In the genomic region with DNA sequence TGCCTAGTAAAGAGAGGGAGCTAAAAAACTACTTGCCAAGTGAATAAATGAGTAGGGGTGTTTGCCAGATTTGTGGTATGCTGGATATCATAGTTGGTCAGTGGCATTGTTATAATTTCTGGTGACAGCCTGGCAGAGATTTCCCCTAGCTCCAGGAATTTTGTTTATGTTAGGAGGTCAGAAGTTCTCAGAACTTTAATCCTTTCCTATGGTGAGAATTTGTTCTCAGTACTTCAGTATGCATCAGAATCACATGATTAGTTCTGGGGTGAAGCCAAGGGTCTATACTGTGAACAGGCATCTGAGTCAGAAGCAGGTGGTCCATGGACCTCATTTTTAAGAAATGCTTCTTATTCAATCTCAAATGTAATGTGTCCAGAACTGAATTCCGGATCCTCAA, we compare ENCODE assay signal across 16 cellular contexts. TPM values are rescaled to one million over a fixed set of nuclear protein-coding genes. Genes with fewer than 3 reads are reported as not detected.
DNase-seq lines count a peak whose midpoint lies in the region; FAIRE-seq and TF ChIP-seq lines count a peak whose summit lies in the region.
"Had no signal": no experiment of that assay in that cellular context is flagged by ENCODE, and none has a peak within 500 bp of the region (broad histone marks: within the 10 kb centered on the region; RNA-seq: fewer than 3 reads in every experiment).

No MANE protein-coding gene starts in this region.

- DNase-seq in NCI-H2107 treated with DMSO at 0.1 percent for 48 hours (lab: John Stamatoyannopoulos, UW; ENCODE audit: unreplicated experiment): peak; percentile 7
- no peak for DNase-seq in NCI-H2107 (lab: John Stamatoyannopoulos, UW)
- peak; percentile 11 for DNase-seq in brain microvascular endothelial cell
- DNase-seq in kidney: no peak
- no peak for DNase-seq in transverse colon
- no peak for DNase-seq in effector CD8-positive, alpha-beta T cell (lab: John Stamatoyannopoulos, UW)
- DNase-seq in NCI-H510A treated with DMSO at 0.1 percent for 48 hours (lab: John Stamatoyannopoulos, UW): no peak
- no peak for DNase-seq in DMS153 (lab: John Stamatoyannopoulos, UW)
- DNase-seq: 8988T; activated CD4-positive, alpha-beta T cell treated with anti-CD3 and anti-CD28 coated beads for 48 hours; foreskin melanocyte; natural killer cell; NCI-H187; trophoblast cell had no signal

- H3K9ac ChIP-seq in kidney (ENCODE audit: low read length in 2 of 2): peak overlapping the region in 1 of 2 donors; percentile 20

- H3K4me3 ChIP-seq in brain microvascular endothelial cell (ENCODE audit: low read depth, low read length): no peak overlapping the region
- H3K4me3 ChIP-seq in kidney (ENCODE audit: low read length in 2 of 2): no peak overlapping the region
- H3K4me3 ChIP-seq in transverse colon: no peak overlapping the region
- H3K4me3 ChIP-seq: GM23338 had no signal

- H3K9me3 ChIP-seq in kidney (ENCODE audit: control insufficient read depth in 1 of 2, low read length in 2 of 2) (no peaks in the 10 kb centered on the region), transverse colon (no peaks in the 10 kb centered on the region)

- H3K27ac ChIP-seq in brain microvascular endothelial cell: no peak overlapping the region
- peak overlapping the region; percentile 18 to 41 for H3K27ac ChIP-seq in kidney (ENCODE audit: low read depth in 2 of 2, low read length in 2 of 2)
- peak overlapping the region; percentile 80 to 89 (median 85) for H3K27ac ChIP-seq in transverse colon

- peaks cover 7 to 34% of the 10 kb centered on the region in 2 donors for H3K4me1 ChIP-seq in kidney (ENCODE audit: control insufficient read depth in 1 of 2, insufficient read depth in 1 of 2, low read depth in 1 of 2, low read length in 2 of 2)
- peaks cover 25 to 69% (median 53%) of the 10 kb centered on the region in 4 donors for H3K4me1 ChIP-seq in transverse colon

- intact Hi-C loops in kidney (cut with DNase I): no loop called here
- intact Hi-C loops in transverse colon (cut with DNase I; ENCODE audit: low total_unique reads): no loop called here

- in situ Hi-C loops in brain microvascular endothelial cell (cut with HindIII; ENCODE audit: low pct_ligation_motif_present, low sequenced_read_pairs) (no loop called here), transverse colon (cut with MboI; ENCODE audit: low pct_ligation_motif_present in 1 of 4, low pct_unique_long_range_greater_than_20kb in 1 of 4, low sequenced_read_pairs in 3 of 4) (no loop called here)

- H3K36me3 ChIP-seq in brain microvascular endothelial cell (replicated peaks): no peaks in the 10 kb centered on the region
- H3K36me3 ChIP-seq in kidney (ENCODE audit: control insufficient read depth in 1 of 2, insufficient read depth in 2 of 2, low read length in 2 of 2): peaks cover 0 to 3% of the 10 kb centered on the region in 2 donors
- no peaks in the 10 kb centered on the region for H3K36me3 ChIP-seq in transverse colon

- 79% methylated on average over 1 of the region's 1 CpG; no CpG with 5 or more reads in 1 of the 2 donors for WGBS in transverse colon (ENCODE audit: low coverage in 1 of 2), 2 donors

- no peak for FAIRE-seq in kidney (lab: Jason Lieb, UNC)

- TF ChIP-seq EP300 in transverse colon (IDR thresholded peaks at IDR 0.05; ENCODE audit: low read depth): no peak

- TF ChIP-seq POLR2A in transverse colon (IDR thresholded peaks at IDR 0.05): no peak

- TF ChIP-seq CTCF in brain microvascular endothelial cell (IDR thresholded peaks at IDR 0.05; ENCODE audit: low read depth, low read length, missing control alignments): no peak
- TF ChIP-seq CTCF in kidney (IDR thresholded peaks at IDR 0.05; ENCODE audit: borderline replicate concordance, extremely low read depth, insufficient read depth): no peak
- TF ChIP-seq CTCF in transverse colon (IDR thresholded peaks at IDR 0.05): no peak

- H3K27me3 ChIP-seq in brain microvascular endothelial cell (replicated peaks) (peaks cover 4% of the 10 kb centered on the region), transverse colon (no peaks in the 10 kb centered on the region)

RNA-seq across cellular contexts. Expression of gene RASSF6, which starts 10.5 kb away (rescaled TPM):
- total RNA-seq in kidney (8.8 TPM), transverse colon (10 to 100 TPM; 30.7 to 49.4 (median 41.1) TPM)
- 4.7 TPM for polyA plus RNA-seq in kidney (ENCODE audit: insufficient read depth, low read depth, low replicate concordance)
- total RNA-seq: T-helper 1 cell treated with Interleukin-12 subunit alpha and Interleukin-12 subunit beta and Interleukin-4 antibody, amounts not matched to agents 30 ng/mL and 1 ng/mL, for 36 hours had no signal

Comparison
In these comparisons a context has a peak if more than half of its experiments do, and no peak if none do; other contexts are left out.
1. DNase-seq: peak in NCI-H2107 treated with DMSO at 0.1 percent for 48 hours (single experiment) and brain microvascular endothelial cell (single experiment); none in NCI-H2107 (single experiment), kidney (single experiment), transverse colon (single experiment), effector CD8-positive, alpha-beta T cell (single experiment), NCI-H510A treated with DMSO at 0.1 percent for 48 hours (single experiment) and DMS153 (single experiment).